ENCODE assay signal across 34 cellular contexts in genomic region chr2:184410160-184410559, GRCh38.
"Had no signal": no experiment of that assay in that cellular context is flagged by ENCODE, and none has a peak within 500 bp of the region (broad histone marks: within the 10 kb centered on the region; RNA-seq: fewer than 3 reads in every experiment).

No MANE protein-coding gene starts in this region.

- DNase-seq: activated B cell treated with CpG ODN at 0.5 μM for 24 hours; activated CD4-positive, alpha-beta T cell treated with anti-CD3 and anti-CD28 coated beads for 48 hours; activated CD4-positive, alpha-beta T cell treated with anti-CD3 and anti-CD28 coated beads, Interleukin-2, amount 50 U/mL, for 1 hour; activated CD4-positive, alpha-beta T cell treated with anti-CD3 and anti-CD28 coated beads, Interleukin-2, amount 50 U/mL, for 48 hours; activated CD8-positive, alpha-beta memory T cell treated with anti-CD3 and anti-CD28 coated beads for 24 hours; activated CD8-positive, alpha-beta T cell treated with anti-CD3 and anti-CD28 coated beads for 36 hours; activated effector memory CD4-positive, alpha-beta T cell treated with anti-CD3 and anti-CD28 coated beads, Interleukin-2, amount 50 U/mL, for 16 hours; activated naive CD4-positive, alpha-beta T cell treated with anti-CD3 and anti-CD28 coated beads for 36 hours; activated naive CD8-positive, alpha-beta T cell treated with anti-CD3 and anti-CD28 coated beads for 36 hours; activated naive CD8-positive, alpha-beta T cell treated with anti-CD3 and anti-CD28 coated beads, Interleukin-2, amount 50 U/mL, for 24 hours; activated T-cell treated with anti-CD3 and anti-CD28 coated beads, Interleukin-2, amount 50 U/mL, for 4 hours; adrenal gland; amygdala; aorta; body of pancreas; caudate nucleus; cortex of kidney; dermis blood vessel endothelial cell; effector CD4-positive, alpha-beta T cell; effector memory CD8-positive, alpha-beta T cell; erythroblast; foreskin keratinocyte; gastrocnemius medialis; glutamatergic neuron; heart left ventricle; T-helper 17 cell; T1000; WERI-Rb-1 had no signal

- H3K4me3 ChIP-seq: adrenal gland, body of pancreas, esophagus muscularis mucosa, gastrocnemius medialis, heart left ventricle had no signal

- ATAC-seq: activated CD4-positive, CD25-positive, alpha-beta regulatory T cell treated with anti-CD3 and anti-CD28 coated beads, Interleukin-2, amount 50 U/mL, for 24 hours; activated CD8-positive, alpha-beta T cell treated with anti-CD3 and anti-CD28 coated beads for 36 hours; activated naive CD8-positive, alpha-beta T cell treated with anti-CD3 and anti-CD28 coated beads, Interleukin-2, amount 50 U/mL, for 24 hours; activated T-cell treated with anti-CD3 and anti-CD28 coated beads, Interleukin-2, amount 50 U/mL, for 4 hours; body of pancreas; effector memory CD8-positive, alpha-beta T cell; foreskin keratinocyte; gastrocnemius medialis; heart left ventricle; T-helper 17 cell had no signal

- H3K9me3 ChIP-seq: adrenal gland, body of pancreas, esophagus muscularis mucosa, gastrocnemius medialis had no signal

- H3K27me3 Mint-ChIP-seq: activated B cell treated with CpG ODN at 0.5 μM for 24 hours; activated CD8-positive, alpha-beta T cell treated with anti-CD3 and anti-CD28 coated beads for 36 hours; activated naive CD4-positive, alpha-beta T cell treated with anti-CD3 and anti-CD28 coated beads, Interleukin-2, amount 50 U/mL, for 24 hours; activated naive CD8-positive, alpha-beta T cell treated with anti-CD3 and anti-CD28 coated beads for 36 hours; activated naive CD8-positive, alpha-beta T cell treated with anti-CD3 and anti-CD28 coated beads, Interleukin-2, amount 50 U/mL, for 24 hours; effector memory CD8-positive, alpha-beta T cell; T-helper 17 cell had no signal

- H3K27ac ChIP-seq: adrenal gland, body of pancreas, esophagus muscularis mucosa, foreskin keratinocyte, gastrocnemius medialis, heart left ventricle, WERI-Rb-1 had no signal

- H3K36me3 Mint-ChIP-seq: activated naive CD4-positive, alpha-beta T cell treated with anti-CD3 and anti-CD28 coated beads, Interleukin-2, amount 50 U/mL, for 24 hours; activated naive CD8-positive, alpha-beta T cell treated with anti-CD3 and anti-CD28 coated beads for 36 hours had no signal

- H3K4me1 ChIP-seq: adrenal gland, body of pancreas, esophagus muscularis mucosa, foreskin keratinocyte, gastrocnemius medialis, heart left ventricle had no signal

- H3K36me3 ChIP-seq: adrenal gland, esophagus muscularis mucosa, gastrocnemius medialis, heart left ventricle, WERI-Rb-1 had no signal

- H3K4me3 Mint-ChIP-seq: activated B cell treated with CpG ODN at 0.5 μM for 24 hours; activated CD8-positive, alpha-beta T cell treated with anti-CD3 and anti-CD28 coated beads for 36 hours; activated naive CD4-positive, alpha-beta T cell treated with anti-CD3 and anti-CD28 coated beads for 36 hours; activated naive CD4-positive, alpha-beta T cell treated with anti-CD3 and anti-CD28 coated beads, Interleukin-2, amount 50 U/mL, for 24 hours; activated naive CD8-positive, alpha-beta T cell treated with anti-CD3 and anti-CD28 coated beads for 36 hours; activated naive CD8-positive, alpha-beta T cell treated with anti-CD3 and anti-CD28 coated beads, Interleukin-2, amount 50 U/mL, for 24 hours; activated T-cell treated with anti-CD3 and anti-CD28 coated beads, Interleukin-2, amount 50 U/mL, for 4 hours; activated T-helper 1 cell treated with anti-CD3 and anti-CD28 coated beads, Interleukin-12 subunit alpha, Interleukin-12 subunit beta, Interleukin-2, Interleukin-4 antibody, amounts not matched to agents 30 ng/mL and 10 ng/mL and 1 ng/mL, durations not matched to agents 14 hours and 24 hours and 36 hours; effector memory CD8-positive, alpha-beta T cell; T-helper 17 cell; T-helper 2 cell treated with Interferon-gamma antibody and Interleukin-4, amounts not matched to agents 5 μg/mL and 100 μg/mL, for 36 hours had no signal

- H3K4me1 Mint-ChIP-seq: activated B cell treated with CpG ODN at 0.5 μM for 24 hours; activated naive CD4-positive, alpha-beta T cell treated with anti-CD3 and anti-CD28 coated beads, Interleukin-2, amount 50 U/mL, for 24 hours; activated naive CD8-positive, alpha-beta T cell treated with anti-CD3 and anti-CD28 coated beads for 36 hours; activated naive CD8-positive, alpha-beta T cell treated with anti-CD3 and anti-CD28 coated beads, Interleukin-2, amount 50 U/mL, for 24 hours; T-helper 17 cell had no signal

- H3K9me3 Mint-ChIP-seq: activated T-helper 1 cell treated with anti-CD3 and anti-CD28 coated beads, Interleukin-12 subunit alpha, Interleukin-12 subunit beta, Interleukin-2, Interleukin-4 antibody, amounts not matched to agents 30 ng/mL and 10 ng/mL and 1 ng/mL, durations not matched to agents 14 hours and 24 hours and 36 hours had no signal

- H3K27ac Mint-ChIP-seq: activated B cell treated with CpG ODN at 0.5 μM for 24 hours; activated CD8-positive, alpha-beta T cell treated with anti-CD3 and anti-CD28 coated beads for 36 hours; activated naive CD4-positive, alpha-beta T cell treated with anti-CD3 and anti-CD28 coated beads for 36 hours; activated naive CD4-positive, alpha-beta T cell treated with anti-CD3 and anti-CD28 coated beads, Interleukin-2, amount 50 U/mL, for 24 hours; activated naive CD8-positive, alpha-beta T cell treated with anti-CD3 and anti-CD28 coated beads for 36 hours; activated naive CD8-positive, alpha-beta T cell treated with anti-CD3 and anti-CD28 coated beads, Interleukin-2, amount 50 U/mL, for 24 hours; activated T-helper 1 cell treated with anti-CD3 and anti-CD28 coated beads, Interleukin-12 subunit alpha, Interleukin-12 subunit beta, Interleukin-2, Interleukin-4 antibody, amounts not matched to agents 30 ng/mL and 10 ng/mL and 1 ng/mL, durations not matched to agents 14 hours and 24 hours and 36 hours; activated T-helper 2 cell treated with anti-CD3 and anti-CD28 coated beads, Interferon-gamma antibody, Interleukin-2, Interleukin-4, amounts not matched to agents 10 μg/mL and 5 μg/mL and 100 μg/mL, durations not matched to agents 14 hours and 24 hours and 36 hours; effector memory CD8-positive, alpha-beta T cell; T-helper 17 cell; T-helper 2 cell treated with Interferon-gamma antibody and Interleukin-4, amounts not matched to agents 5 μg/mL and 100 μg/mL, for 36 hours had no signal
